ENCODE assay signal across 15 cellular contexts in the genomic region with DNA sequence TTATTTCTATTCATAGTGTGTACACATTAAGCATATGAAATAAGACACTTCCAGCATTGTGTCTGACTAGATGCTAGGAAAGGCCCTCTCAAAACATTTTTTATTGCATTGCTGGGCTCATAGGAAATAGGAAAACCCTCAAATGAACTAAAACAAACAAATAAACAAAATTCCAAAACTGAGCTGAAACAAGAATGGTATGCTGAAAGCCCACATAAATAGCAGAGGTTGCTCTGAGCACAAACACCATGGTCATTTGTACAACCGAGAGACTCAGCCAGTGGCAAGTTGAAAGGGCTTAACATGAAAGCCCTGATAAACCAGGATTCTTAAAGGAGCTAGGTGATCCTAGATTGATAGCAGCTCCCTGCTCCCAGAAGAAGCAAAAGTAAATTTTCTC.
DNase-seq lines count a peak whose midpoint lies in the region; ATAC-seq and TF ChIP-seq lines count a peak whose summit lies in the region.
"Had no signal": no experiment of that assay in that cellular context is flagged by ENCODE, and none has a peak within 500 bp of the region (broad histone marks: within the 10 kb centered on the region; RNA-seq: fewer than 3 reads in every experiment).

No MANE protein-coding gene starts in this region.

- no peak for ATAC-seq in PC-3
- ATAC-seq in HG03342 (IDR thresholded peaks at IDR 0.05; ENCODE audit: unreplicated experiment): no peak
- no peak for ATAC-seq in GM21526 (IDR thresholded peaks at IDR 0.05; ENCODE audit: low FRiP score, unreplicated experiment)
- ATAC-seq in HG03039 (IDR thresholded peaks at IDR 0.05; ENCODE audit: unreplicated experiment): no peak
- ATAC-seq: A549, HCT116, HepG2 had no signal

- H3K23ac ChIP-seq in mesenchymal stem cell (ENCODE audit: low read length in 2 of 2): no peak overlapping the region

- H2BK12ac ChIP-seq in mesenchymal stem cell (ENCODE audit: low read length in 2 of 2): peak overlapping the region in 1 of 2 experiments; percentile 31

- POLR2A ChIA-PET in PC-3 (lab: Charles Lee; ENCODE audit: unreplicated experiment): no interaction called here

- no peak overlapping the region for H2BK120ac ChIP-seq in mesenchymal stem cell (ENCODE audit: low read depth, low read length)

- H3K4me1 ChIP-seq in PC-3 (ENCODE audit: insufficient read depth, low read length) (peaks cover 28% of the 10 kb centered on the region), mesenchymal stem cell (ENCODE audit: control insufficient read depth, insufficient read depth, low read depth, low read length) (peaks cover 1% of the 10 kb centered on the region)
- H3K4me1 ChIP-seq: A549, BE2C had no signal

- H3K27me3 ChIP-seq in PC-3 (ENCODE audit: low read length): no peaks in the 10 kb centered on the region
- H3K27me3 ChIP-seq in mesenchymal stem cell (ENCODE audit: control insufficient read depth in 1 of 2, insufficient read depth in 1 of 2, low read length in 2 of 2): no peaks in the 10 kb centered on the region
- H3K27me3 ChIP-seq: BE2C had no signal

- H3F3A ChIP-seq in PC-3 (ENCODE audit: low read length, unreplicated experiment): no peaks in the 10 kb centered on the region

- H4K8ac ChIP-seq in mesenchymal stem cell (ENCODE audit: low read length): no peak overlapping the region

- H3K27ac ChIP-seq in PC-3 (ENCODE audit: low read length) (peak overlapping the region; percentile 93; the same call in 1 of the 2 replicates), mesenchymal stem cell (ENCODE audit: low read length, poor library complexity, severe bottlenecking) (no peak overlapping the region)
- H3K27ac ChIP-seq: A549, GM23248 had no signal

- no peaks in the 10 kb centered on the region for H3K27me3 Mint-ChIP-seq in glutamatergic neuron (ENCODE audit: unreplicated experiment)
- H3K27me3 Mint-ChIP-seq: CD4-positive, alpha-beta memory T cell had no signal

- H4K91ac ChIP-seq in mesenchymal stem cell (ENCODE audit: low read length): no peak overlapping the region

- H3K9me2 ChIP-seq in PC-3 (replicated peaks; ENCODE audit: low read length): no peaks in the 10 kb centered on the region

- no peaks in the 10 kb centered on the region for H3K79me2 ChIP-seq in PC-3 (ENCODE audit: low read length)

- no peak overlapping the region for H3K4me3 Mint-ChIP-seq in glutamatergic neuron (ENCODE audit: unreplicated experiment)
- H3K4me3 Mint-ChIP-seq: CD4-positive, alpha-beta memory T cell had no signal

- peaks cover 4% of the 10 kb centered on the region for H3K36me3 Mint-ChIP-seq in glutamatergic neuron (ENCODE audit: unreplicated experiment)
- H3K36me3 Mint-ChIP-seq: CD4-positive, alpha-beta memory T cell had no signal

- H2BK15ac ChIP-seq in mesenchymal stem cell (ENCODE audit: low read depth, poor library complexity, severe bottlenecking): no peak overlapping the region

- H3K4ac ChIP-seq in mesenchymal stem cell (ENCODE audit: low read depth in 1 of 2, low read length in 2 of 2): peak overlapping the region in 1 of 2 experiments; percentile 67

- H3K4me2 ChIP-seq in PC-3 (ENCODE audit: low read length) (peak overlapping the region; percentile 7), mesenchymal stem cell (ENCODE audit: low read length, poor library complexity, severe bottlenecking) (no peak overlapping the region)
- H3K4me2 ChIP-seq: A549 had no signal

- H3K9ac ChIP-seq in PC-3 (ENCODE audit: low read length) (no peak overlapping the region), mesenchymal stem cell (ENCODE audit: low read length) (no peak overlapping the region)
- H3K9ac ChIP-seq: GM23248 had no signal

- no peak overlapping the region for H3K14ac ChIP-seq in mesenchymal stem cell (ENCODE audit: low read length in 2 of 2)

- H3K9me3 ChIP-seq in PC-3 (ENCODE audit: low read length): no peaks in the 10 kb centered on the region
- H3K9me3 ChIP-seq in mesenchymal stem cell (ENCODE audit: control insufficient read depth, low read length): no peaks in the 10 kb centered on the region
- H3K9me3 ChIP-seq: A549, BE2C had no signal

- H3K36me3 ChIP-seq in PC-3 (ENCODE audit: low read depth, low read length): no peaks in the 10 kb centered on the region
- no peaks in the 10 kb centered on the region for H3K36me3 ChIP-seq in mesenchymal stem cell (ENCODE audit: control insufficient read depth in 1 of 2, insufficient read depth in 2 of 2, low read depth in 1 of 2, low read length in 2 of 2)
- H3K36me3 ChIP-seq: BE2C had no signal

- no peaks in the 10 kb centered on the region for H3K4me1 Mint-ChIP-seq in glutamatergic neuron (ENCODE audit: low read depth, unreplicated experiment)
- H3K4me1 Mint-ChIP-seq: CD4-positive, alpha-beta memory T cell had no signal

- no peak overlapping the region for H2BK5ac ChIP-seq in mesenchymal stem cell (ENCODE audit: low read depth, low read length, poor library complexity, severe bottlenecking)

- no peak overlapping the region for H3K27ac Mint-ChIP-seq in glutamatergic neuron (ENCODE audit: unreplicated experiment)
- H3K27ac Mint-ChIP-seq: CD4-positive, alpha-beta memory T cell had no signal

- H3K18ac ChIP-seq in mesenchymal stem cell (ENCODE audit: low read depth in 1 of 2, low read length in 2 of 2): no peak overlapping the region

- H3K9me3 Mint-ChIP-seq in glutamatergic neuron (ENCODE audit: unreplicated experiment): peaks cover 3% of the 10 kb centered on the region

- no peak overlapping the region for H3K4me3 ChIP-seq in PC-3 (ENCODE audit: low read length)
- no peak overlapping the region for H3K4me3 ChIP-seq in mesenchymal stem cell (ENCODE audit: insufficient read depth in 1 of 2, low read depth in 1 of 2, low read length in 2 of 2)
- H3K4me3 ChIP-seq: A549, GM23248 had no signal

- H2AFZ ChIP-seq in PC-3 (ENCODE audit: low read length) (no peak overlapping the region), mesenchymal stem cell (ENCODE audit: low read depth, low read length) (no peak overlapping the region)
- H2AFZ ChIP-seq: GM23248 had no signal

- TF ChIP-seq CTCF in PC-3 (conservative IDR thresholded peaks at IDR 0.05; ENCODE audit: low read depth, low read length) (no peak), glutamatergic neuron (IDR thresholded peaks at IDR 0.05; ENCODE audit: partially characterized antibody, unreplicated experiment) (no peak)

- 6% methylated on average over 1 of the region's 1 CpG for WGBS in mesenchymal stem cell

- CTCF ChIA-PET in PC-3 (lab: Charles Lee): no interaction called here

- no TSS peak for BruUV-seq in PC-3 (replicated peaks; lab: Mats Ljungman, UMichigan)

- H2AK5ac ChIP-seq in mesenchymal stem cell (ENCODE audit: low read length, severe bottlenecking): no peak overlapping the region

- intact Hi-C loops in PC-3 (cut with micrococcal nuclease): loop anchor here (5.0 kb wide), 2 partner anchors 100 to 310 kb away; a partner anchor contains a TSS

- no peaks in the 10 kb centered on the region for H3K79me1 ChIP-seq in mesenchymal stem cell (replicated peaks; ENCODE audit: low read length, poor library complexity, severe bottlenecking)

- DNase-seq in PC-3 (no peak), dedifferentiated amniotic fluid mesenchymal stem cell (ENCODE audit: extremely low spot score) (peak; percentile 24), mesenchymal stem cell (peak; percentile 15), glutamatergic neuron (no peak)
- DNase-seq: BE2C; CD4-positive, alpha-beta memory T cell; DMS79; GF-D8; GM23248 had no signal

- no peaks in the 10 kb centered on the region for H4K20me1 ChIP-seq in PC-3 (ENCODE audit: low read length)

Comparison
In these comparisons a context has a peak if more than half of its experiments do, and no peak if none do; other contexts are left out.
1. DNase-seq: peak in dedifferentiated amniotic fluid mesenchymal stem cell (single experiment) and mesenchymal stem cell (single experiment); none in PC-3 (single experiment) and glutamatergic neuron (single experiment).